3 cellular contexts compared by ENCODE assay signal in genomic region chr20:20627471-20627870, GRCh38.
"Had no signal": no experiment of that assay in that cellular context is flagged by ENCODE, and none has a peak within 500 bp of the region (broad histone marks: within the 10 kb centered on the region; RNA-seq: fewer than 3 reads in every experiment).

No MANE protein-coding gene starts in this region.

- DNase-seq: GDM1, GF-D8 had no signal

- ATAC-seq: GM12878 had no signal

- H3K4me3 ChIP-seq: GM12878 had no signal
